ENCODE assay signal across 18 cellular contexts in the genomic region with DNA sequence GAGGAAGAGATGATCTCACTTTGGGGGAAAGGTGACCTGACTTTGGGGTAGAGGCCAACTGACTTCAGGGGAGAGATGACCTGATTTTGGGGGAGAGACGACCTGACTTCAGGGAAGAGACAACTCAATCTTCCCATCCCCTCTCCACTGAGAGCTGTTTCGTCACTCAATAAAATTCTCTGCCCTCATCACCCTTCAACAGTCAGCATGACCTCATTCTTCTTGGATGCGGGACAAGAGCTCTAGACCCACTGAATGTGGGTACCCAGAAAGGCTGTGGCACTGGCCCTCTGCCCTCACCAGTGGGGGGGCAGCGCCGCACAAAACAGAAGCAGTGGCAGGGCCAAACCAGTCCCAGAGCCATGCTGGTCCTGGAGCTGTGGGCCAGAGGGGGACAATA. TPM values are rescaled to one million over a fixed set of nuclear protein-coding genes. Genes with fewer than 3 reads are reported as not detected.
A peak's percentile ranks its signal among the peaks of the same experiment; 100 is the strongest.
DNase-seq lines count a peak whose midpoint lies in the region; ATAC-seq and TF ChIP-seq lines count a peak whose summit lies in the region.
"Had no signal": no experiment of that assay in that cellular context is flagged by ENCODE, and none has a peak within 500 bp of the region (broad histone marks: within the 10 kb centered on the region; RNA-seq: fewer than 3 reads in every experiment).

No MANE protein-coding gene starts in this region.

- peak overlapping the region; percentile 46 for H3K27ac Mint-ChIP-seq in activated CD8-positive, alpha-beta T cell treated with anti-CD3 and anti-CD28 coated beads, Interleukin-2, amount 10 ng/mL, durations not matched to agents 7 days and 5 days
- H3K27ac Mint-ChIP-seq in activated CD8-positive, alpha-beta T cell treated with anti-CD3 and anti-CD28 coated beads for 36 hours: no peak overlapping the region
- no peak overlapping the region for H3K27ac Mint-ChIP-seq in naive thymus-derived CD4-positive, alpha-beta T cell
- H3K27ac Mint-ChIP-seq: CD14-positive monocyte had no signal

- H3K4me1 ChIP-seq in SJCRH30: peaks cover 44% of the 10 kb centered on the region
- H3K4me1 ChIP-seq in naive thymus-derived CD4-positive, alpha-beta T cell (ENCODE audit: control insufficient read depth in 2 of 2, insufficient read depth in 2 of 2, low read length in 2 of 2): no peaks in the 10 kb centered on the region

- H3K27ac ChIP-seq in SJCRH30: no peak overlapping the region
- no peak overlapping the region for H3K27ac ChIP-seq in naive thymus-derived CD4-positive, alpha-beta T cell (ENCODE audit: low read depth, low read length)
- no peak overlapping the region for H3K27ac ChIP-seq in caudate nucleus (ENCODE audit: low read depth, low read length)

- no peak for ATAC-seq in activated CD8-positive, alpha-beta T cell treated with anti-CD3 and anti-CD28 coated beads, Interleukin-2, amount 10 ng/mL, durations not matched to agents 7 days and 5 days
- no peak for ATAC-seq in activated CD8-positive, alpha-beta T cell treated with anti-CD3 and anti-CD28 coated beads for 36 hours
- no peak for ATAC-seq in HG02852 (IDR thresholded peaks at IDR 0.05; ENCODE audit: unreplicated experiment)
- ATAC-seq in naive thymus-derived CD4-positive, alpha-beta T cell: no peak
- ATAC-seq: A549 had no signal

- no peak for DNase-seq in activated CD8-positive, alpha-beta T cell treated with anti-CD3 and anti-CD28 coated beads, Interleukin-2, amount 10 ng/mL, durations not matched to agents 7 days and 5 days
- DNase-seq in activated CD8-positive, alpha-beta T cell treated with anti-CD3 and anti-CD28 coated beads for 36 hours: no peak
- DNase-seq in NCI-H69 (lab: John Stamatoyannopoulos, UW) (peak; percentile 4), kidney tubule cell (ENCODE audit: low spot score) (peak; percentile 4), SJCRH30 (no peak), caudate nucleus (lab: John Stamatoyannopoulos, UW) (no peak)
- no peak for DNase-seq in naive thymus-derived CD4-positive, alpha-beta T cell
- DNase-seq: COR-L47, DMS79, GOT3, Karpas-422, NCI-H1417, NCI-H1930, NCI-H510A treated with DMSO at 0.1 percent for 48 hours, SHP77 treated with DMSO at 0.1 percent for 48 hours had no signal

- H3K4me1 Mint-ChIP-seq in activated CD8-positive, alpha-beta T cell treated with anti-CD3 and anti-CD28 coated beads, Interleukin-2, amount 10 ng/mL, durations not matched to agents 7 days and 5 days (ENCODE audit: low read depth): no peaks in the 10 kb centered on the region
- peaks cover 3% of the 10 kb centered on the region for H3K4me1 Mint-ChIP-seq in activated CD8-positive, alpha-beta T cell treated with anti-CD3 and anti-CD28 coated beads for 36 hours (ENCODE audit: low read depth)
- H3K4me1 Mint-ChIP-seq in naive thymus-derived CD4-positive, alpha-beta T cell: peaks cover 0 to 7% (median 0%) of the 10 kb centered on the region in 7 donors

- TF ChIP-seq CTCF in activated CD8-positive, alpha-beta T cell treated with anti-CD3 and anti-CD28 coated beads for 36 hours (IDR thresholded peaks at IDR 0.05): no peak

- no peak overlapping the region for H3K4me3 Mint-ChIP-seq in activated CD8-positive, alpha-beta T cell treated with anti-CD3 and anti-CD28 coated beads, Interleukin-2, amount 10 ng/mL, durations not matched to agents 7 days and 5 days
- no peak overlapping the region for H3K4me3 Mint-ChIP-seq in activated CD8-positive, alpha-beta T cell treated with anti-CD3 and anti-CD28 coated beads for 36 hours
- H3K4me3 Mint-ChIP-seq in naive thymus-derived CD4-positive, alpha-beta T cell: no peak overlapping the region
- H3K4me3 Mint-ChIP-seq: CD14-positive monocyte had no signal

- H3K36me3 Mint-ChIP-seq in activated CD8-positive, alpha-beta T cell treated with anti-CD3 and anti-CD28 coated beads, Interleukin-2, amount 10 ng/mL, durations not matched to agents 7 days and 5 days (ENCODE audit: low read depth): no peaks in the 10 kb centered on the region
- no peaks in the 10 kb centered on the region for H3K36me3 Mint-ChIP-seq in activated CD8-positive, alpha-beta T cell treated with anti-CD3 and anti-CD28 coated beads for 36 hours (ENCODE audit: low read depth)
- H3K36me3 Mint-ChIP-seq in naive thymus-derived CD4-positive, alpha-beta T cell: peaks cover 0 to 14% (median 0%) of the 10 kb centered on the region in 5 donors
- H3K36me3 Mint-ChIP-seq: CD14-positive monocyte had no signal

- peaks cover 6% of the 10 kb centered on the region for H3K9me3 ChIP-seq in SJCRH30 (replicated peaks)
- peaks cover 0 to 10% (median 0%) of the 10 kb centered on the region in 3 experiments for H3K9me3 ChIP-seq in naive thymus-derived CD4-positive, alpha-beta T cell (ENCODE audit: control insufficient read depth in 2 of 3, low read length in 3 of 3)

- POLR2A ChIA-PET in activated CD8-positive, alpha-beta T cell treated with anti-CD3 and anti-CD28 coated beads, Interleukin-2, amount 10 ng/mL, durations not matched to agents 7 days and 5 days (lab: Charles Lee): no interaction called here
- POLR2A ChIA-PET in activated CD8-positive, alpha-beta T cell treated with anti-CD3 and anti-CD28 coated beads for 36 hours (lab: Charles Lee): no interaction called here
- POLR2A ChIA-PET in naive thymus-derived CD4-positive, alpha-beta T cell (lab: Charles Lee): no interaction called here

- H3K4me3 ChIP-seq in SJCRH30: no peak overlapping the region
- H3K4me3 ChIP-seq in naive thymus-derived CD4-positive, alpha-beta T cell (ENCODE audit: low read length): no peak overlapping the region
- H3K4me3 ChIP-seq: A549 had no signal

- intact Hi-C loops in activated CD8-positive, alpha-beta T cell treated with anti-CD3 and anti-CD28 coated beads for 36 hours (cut with micrococcal nuclease): no loop called here
- intact Hi-C loops in naive thymus-derived CD4-positive, alpha-beta T cell (cut with micrococcal nuclease): no loop called here

- H3K27me3 Mint-ChIP-seq in activated CD8-positive, alpha-beta T cell treated with anti-CD3 and anti-CD28 coated beads, Interleukin-2, amount 10 ng/mL, durations not matched to agents 7 days and 5 days (ENCODE audit: low read depth): no peaks in the 10 kb centered on the region
- H3K27me3 Mint-ChIP-seq in activated CD8-positive, alpha-beta T cell treated with anti-CD3 and anti-CD28 coated beads for 36 hours: no peaks in the 10 kb centered on the region
- H3K27me3 Mint-ChIP-seq in naive thymus-derived CD4-positive, alpha-beta T cell: no peaks in the 10 kb centered on the region

- CTCF ChIA-PET in activated CD8-positive, alpha-beta T cell treated with anti-CD3 and anti-CD28 coated beads, Interleukin-2, amount 10 ng/mL, durations not matched to agents 7 days and 5 days (lab: Charles Lee): no interaction called here
- CTCF ChIA-PET in activated CD8-positive, alpha-beta T cell treated with anti-CD3 and anti-CD28 coated beads for 36 hours (lab: Charles Lee): no interaction called here
- CTCF ChIA-PET in naive thymus-derived CD4-positive, alpha-beta T cell (lab: Charles Lee): no interaction called here

- no peaks in the 10 kb centered on the region for H3K9me3 Mint-ChIP-seq in activated CD8-positive, alpha-beta T cell treated with anti-CD3 and anti-CD28 coated beads, Interleukin-2, amount 10 ng/mL, durations not matched to agents 7 days and 5 days (ENCODE audit: insufficient read depth)
- no peaks in the 10 kb centered on the region for H3K9me3 Mint-ChIP-seq in activated CD8-positive, alpha-beta T cell treated with anti-CD3 and anti-CD28 coated beads for 36 hours
- H3K9me3 Mint-ChIP-seq in naive thymus-derived CD4-positive, alpha-beta T cell: peaks cover 0 to 18% (median 8%) of the 10 kb centered on the region in 11 donors

- H3K27me3 ChIP-seq in SJCRH30: no peaks in the 10 kb centered on the region
- no peaks in the 10 kb centered on the region for H3K27me3 ChIP-seq in naive thymus-derived CD4-positive, alpha-beta T cell (ENCODE audit: control insufficient read depth in 2 of 2, insufficient read depth in 2 of 2, low read length in 2 of 2)

- no peaks in the 10 kb centered on the region for H3K36me3 ChIP-seq in SJCRH30
- no peaks in the 10 kb centered on the region for H3K36me3 ChIP-seq in naive thymus-derived CD4-positive, alpha-beta T cell (ENCODE audit: control insufficient read depth in 2 of 3, insufficient read depth in 3 of 3, low read length in 3 of 3)

RNA-seq across cellular contexts. Expression of a gene that starts 34.6 kb away (rescaled TPM):
- not detected for total RNA-seq in activated CD8-positive, alpha-beta T cell treated with anti-CD3 and anti-CD28 coated beads, Interleukin-2, amount 10 ng/mL, durations not matched to agents 7 days and 5 days
- total RNA-seq in activated CD8-positive, alpha-beta T cell treated with anti-CD3 and anti-CD28 coated beads for 36 hours: not detected
- total RNA-seq in SJCRH30 (2014; rRNA removed; shearing (Covaris generic)): not detected in 2 replicates
- total RNA-seq in naive thymus-derived CD4-positive, alpha-beta T cell: not detected
- not detected for polyA plus RNA-seq in naive thymus-derived CD4-positive, alpha-beta T cell
- polyA plus RNA-seq: A549, CD14-positive monocyte had no signal

Comparison
In these comparisons a context has a peak if more than half of its experiments do, and no peak if none do; other contexts are left out.
1. DNase-seq: peak in NCI-H69 (single experiment) and kidney tubule cell (single experiment); none in activated CD8-positive, alpha-beta T cell treated with anti-CD3 and anti-CD28 coated beads, Interleukin-2, amount 10 ng/mL, durations not matched to agents 7 days and 5 days (single experiment), activated CD8-positive, alpha-beta T cell treated with anti-CD3 and anti-CD28 coated beads for 36 hours (single experiment), SJCRH30 (0 of 2), naive thymus-derived CD4-positive, alpha-beta T cell (0 of 9) and caudate nucleus (0 of 61).